ENCODE assay signal across 25 cellular contexts in genomic region chr1:104868794-104869193, GRCh38.
"Had no signal": no experiment of that assay in that cellular context is flagged by ENCODE, and none has a peak within 500 bp of the region (broad histone marks: within the 10 kb centered on the region; RNA-seq: fewer than 3 reads in every experiment).

No MANE protein-coding gene starts in this region.

- H3K4me1 Mint-ChIP-seq: mesothelial cell of epicardium, naive B cell, nephron progenitor cell had no signal

- ATAC-seq: activated CD4-positive, CD25-positive, alpha-beta regulatory T cell treated with anti-CD3 and anti-CD28 coated beads, Interleukin-2, amount 50 U/mL, for 24 hours; body of pancreas; gastroesophageal sphincter; right lobe of liver had no signal

- H3K27me3 Mint-ChIP-seq: activated naive CD8-positive, alpha-beta T cell; naive B cell; progenitor cell of endocrine pancreas; stimulated activated naive CD8-positive, alpha-beta T cell treated with anti-CD3 and anti-CD28 coated beads, Interleukin-15, Interleukin-2, amounts not matched to agents 100 ng/mL and 50 ng/mL, for 24 hours had no signal

- H2AFZ ChIP-seq: hepatocyte had no signal

- H3K4me2 ChIP-seq: hepatocyte had no signal

- DNase-seq: activated CD4-positive, alpha-beta T cell treated with anti-CD3 and anti-CD28 coated beads for 48 hours; activated CD4-positive, alpha-beta T cell treated with anti-CD3 and anti-CD28 coated beads, Interleukin-2, amount 50 U/mL, for 48 hours; activated CD8-positive, alpha-beta memory T cell treated with anti-CD3 and anti-CD28 coated beads for 24 hours; activated effector memory CD4-positive, alpha-beta T cell treated with Interleukin-2 at 50 U/mL for 16 hours; activated naive CD4-positive, alpha-beta T cell treated with Interleukin-2 at 50 U/mL for 16 hours; aorta; body of pancreas; islet precursor cell; mammary epithelial cell; naive B cell; nephron progenitor cell; ovary; right lobe of liver; stimulated activated CD4-positive, alpha-beta T cell treated with anti-CD3 and anti-CD28 coated beads, Interleukin-12 subunit alpha, Interleukin-12 subunit beta, amount 100 ng/mL, for 4 hours; stimulated activated CD4-positive, alpha-beta T cell treated with anti-CD3 and anti-CD28 coated beads, Interleukin-4, amount 100 ng/mL, for 1 hour; trophoblast cell; WERI-Rb-1 had no signal

- H3K4me3 Mint-ChIP-seq: activated naive CD8-positive, alpha-beta T cell; mesothelial cell of epicardium; naive B cell; nephron progenitor cell; stimulated activated naive CD8-positive, alpha-beta T cell treated with anti-CD3 and anti-CD28 coated beads, Interleukin-15, Interleukin-2, amounts not matched to agents 100 ng/mL and 50 ng/mL, for 24 hours had no signal

- H3K36me3 Mint-ChIP-seq: activated naive CD8-positive, alpha-beta T cell; mesothelial cell of epicardium; naive B cell had no signal

- H3K4me3 ChIP-seq: body of pancreas, gastroesophageal sphincter, hepatocyte, ovary, right lobe of liver, thoracic aorta had no signal

- H3K27me3 ChIP-seq: body of pancreas, gastroesophageal sphincter, hepatocyte, ovary, right lobe of liver had no signal

- H3K79me2 ChIP-seq: hepatocyte had no signal

- H3K27ac Mint-ChIP-seq: activated naive CD8-positive, alpha-beta T cell; mesothelial cell of epicardium; naive B cell; nephron progenitor cell; progenitor cell of endocrine pancreas; stimulated activated naive CD8-positive, alpha-beta T cell treated with anti-CD3 and anti-CD28 coated beads, Interleukin-15, Interleukin-2, amounts not matched to agents 100 ng/mL and 50 ng/mL, for 24 hours had no signal

- H3K36me3 ChIP-seq: gastroesophageal sphincter, ovary, right lobe of liver, thoracic aorta, WERI-Rb-1 had no signal

- H3K27ac ChIP-seq: body of pancreas, gastroesophageal sphincter, hepatocyte, ovary, right lobe of liver, thoracic aorta, WERI-Rb-1 had no signal

- H3K4me1 ChIP-seq: body of pancreas, gastroesophageal sphincter, right lobe of liver had no signal

- H3K9me3 Mint-ChIP-seq: mesothelial cell of epicardium, naive B cell, nephron progenitor cell had no signal

- H3K9me3 ChIP-seq: body of pancreas, gastroesophageal sphincter, ovary, right lobe of liver, thoracic aorta had no signal
